11 cellular contexts compared by ENCODE assay signal in the genomic region with DNA sequence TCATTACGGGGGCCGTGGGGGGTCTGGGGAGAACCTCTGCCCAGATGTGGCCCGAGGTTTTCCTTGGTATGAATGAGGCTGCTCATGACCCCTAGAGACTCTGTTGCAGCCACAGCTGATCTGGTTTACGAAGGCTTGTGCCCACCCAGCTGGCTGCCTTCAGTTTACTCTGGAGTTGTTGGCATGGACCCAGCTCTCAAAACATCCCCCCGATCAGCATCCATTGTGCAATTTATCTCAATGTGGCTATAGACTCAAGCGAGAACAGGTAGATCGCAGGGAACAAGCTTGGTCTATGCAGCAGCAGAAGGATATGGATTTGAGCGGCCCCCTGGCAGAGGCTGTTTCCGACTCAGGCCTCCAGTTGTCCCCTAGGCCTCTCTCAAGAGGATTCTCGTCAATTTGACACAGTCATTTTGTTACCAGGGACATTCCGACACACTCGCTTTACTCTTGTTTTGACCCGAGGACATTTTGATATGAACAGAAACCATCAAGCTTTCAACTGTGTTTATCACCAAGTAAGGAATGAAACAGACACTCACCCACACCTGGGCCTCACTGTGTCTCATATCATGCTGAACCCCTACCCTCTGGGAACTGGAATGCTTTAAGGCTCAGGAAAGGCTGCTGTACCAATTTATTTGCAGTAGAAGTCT.
DNase-seq lines count a peak whose midpoint lies in the region; ATAC-seq and TF ChIP-seq lines count a peak whose summit lies in the region.
"Had no signal": no experiment of that assay in that cellular context is flagged by ENCODE, and none has a peak within 500 bp of the region (broad histone marks: within the 10 kb centered on the region; RNA-seq: fewer than 3 reads in every experiment).

No MANE protein-coding gene starts in this region.

- DNase-seq in activated naive CD4-positive, alpha-beta T cell treated with anti-CD3 and anti-CD28 coated beads for 36 hours, result peak; percentile 77
- DNase-seq in activated naive CD4-positive, alpha-beta T cell treated with anti-CD3 and anti-CD28 coated beads, Interleukin-2, amount 50 U/mL, for 16 hours, result no peak
- peak; percentile 23 for DNase-seq in stimulated activated naive B cell treated with anti-CD40 and anti-IgM and Interleukin-4, amounts not matched to agents 10 μg/mL and 1 μg/mL and 100 μg/mL, for 72 hours
- DNase-seq in hepatocyte (ENCODE audit: low spot score) (no peak), NCI-H1436 (lab: John Stamatoyannopoulos, UW) (no peak)
- DNase-seq: AML-193; central memory CD4-positive, alpha-beta T cell; NCI-H1930 had no signal

- peak overlapping the region; percentile 76 for H3K9ac ChIP-seq in OCI-LY3 (ENCODE audit: low read length)

- intact Hi-C loops in activated naive CD4-positive, alpha-beta T cell treated with anti-CD3 and anti-CD28 coated beads for 36 hours (cut with micrococcal nuclease), result loop anchor here (1.0 to 5.0 kb wide), 8 partner anchors 13 to 595 kb away; no protein-coding TSS in a partner anchor

- H3K9me2 ChIP-seq in hepatocyte (replicated peaks; ENCODE audit: insufficient read depth), result no peaks in the 10 kb centered on the region

- H3K4me3 ChIP-seq in OCI-LY3 (ENCODE audit: low read length), result peak overlapping the region; percentile 44
- no peak overlapping the region for H3K4me3 ChIP-seq in hepatocyte

- H3K4me3 Mint-ChIP-seq in activated naive CD4-positive, alpha-beta T cell treated with anti-CD3 and anti-CD28 coated beads for 36 hours, result no peak overlapping the region
- H3K4me3 Mint-ChIP-seq in stimulated activated naive B cell treated with anti-CD40 and anti-IgM and Interleukin-4, amounts not matched to agents 10 μg/mL and 1 μg/mL and 100 μg/mL, for 72 hours, result peak overlapping the region in 1 of 2 donors; percentile 34

- WGBS in hepatocyte (ENCODE audit: low lambda C conversion rate, missing lambda C conversion rate), result 87% methylated on average over 13 of the region's 13 CpGs

- H3K27ac Mint-ChIP-seq in activated naive CD4-positive, alpha-beta T cell treated with anti-CD3 and anti-CD28 coated beads for 36 hours, result peak overlapping the region; percentile 69
- H3K27ac Mint-ChIP-seq in stimulated activated naive B cell treated with anti-CD40 and anti-IgM and Interleukin-4, amounts not matched to agents 10 μg/mL and 1 μg/mL and 100 μg/mL, for 72 hours, result peak overlapping the region; percentile 72

- peaks cover 4% of the 10 kb centered on the region for H3K36me3 Mint-ChIP-seq in activated naive CD4-positive, alpha-beta T cell treated with anti-CD3 and anti-CD28 coated beads for 36 hours (ENCODE audit: low read depth)
- peaks cover 0 to 8% of the 10 kb centered on the region in 2 donors for H3K36me3 Mint-ChIP-seq in stimulated activated naive B cell treated with anti-CD40 and anti-IgM and Interleukin-4, amounts not matched to agents 10 μg/mL and 1 μg/mL and 100 μg/mL, for 72 hours

- H2AFZ ChIP-seq in OCI-LY3 (ENCODE audit: low read depth, low read length) (0 out of 2 replicates have a peak overlapping the region, but pooled peaks have one; percentile 31), hepatocyte (no peak overlapping the region)

- peak overlapping the region; percentile 96 for H3K27ac ChIP-seq in OCI-LY3 (ENCODE audit: low read length)
- H3K27ac ChIP-seq in hepatocyte, result no peak overlapping the region

- peak overlapping the region; percentile 74 for H3K4me2 ChIP-seq in OCI-LY3 (ENCODE audit: low read length)
- H3K4me2 ChIP-seq in hepatocyte, result no peak overlapping the region

- TF ChIP-seq CTCF in OCI-LY3 (IDR thresholded peaks at IDR 0.05; ENCODE audit: low read depth, low read length), result no peak
- TF ChIP-seq CTCF in hepatocyte (IDR thresholded peaks at IDR 0.05; ENCODE audit: poor library complexity), result no peak

- H3K27me3 ChIP-seq in OCI-LY3 (ENCODE audit: low read depth, low read length) (no peaks in the 10 kb centered on the region), hepatocyte (no peaks in the 10 kb centered on the region)

- no peaks in the 10 kb centered on the region for H3K27me3 Mint-ChIP-seq in activated naive CD4-positive, alpha-beta T cell treated with anti-CD3 and anti-CD28 coated beads for 36 hours (ENCODE audit: low read depth)
- peaks cover 4 to 5% of the 10 kb centered on the region in 2 donors for H3K27me3 Mint-ChIP-seq in stimulated activated naive B cell treated with anti-CD40 and anti-IgM and Interleukin-4, amounts not matched to agents 10 μg/mL and 1 μg/mL and 100 μg/mL, for 72 hours

- ATAC-seq in HG02588 (IDR thresholded peaks at IDR 0.05; ENCODE audit: unreplicated experiment) (peak; percentile 67), esophagus mucosa (no peak)
- peak; percentile 36 to 63 for ATAC-seq in stimulated activated naive B cell treated with anti-CD40 and anti-IgM and Interleukin-4, amounts not matched to agents 10 μg/mL and 1 μg/mL and 100 μg/mL, for 72 hours (replicated peaks)

- CTCF ChIA-PET in activated naive CD4-positive, alpha-beta T cell treated with anti-CD3 and anti-CD28 coated beads for 36 hours (lab: Charles Lee), result interaction anchor here (0.6 to 8.3 kb wide), 3 partner anchors 13 to 316 kb away, joined by 5 to 86 read pairs (median 8); no protein-coding TSS in a partner anchor

- H3K4me1 Mint-ChIP-seq in activated naive CD4-positive, alpha-beta T cell treated with anti-CD3 and anti-CD28 coated beads for 36 hours (ENCODE audit: low read depth), result peaks cover 86% of the 10 kb centered on the region
- H3K4me1 Mint-ChIP-seq in stimulated activated naive B cell treated with anti-CD40 and anti-IgM and Interleukin-4, amounts not matched to agents 10 μg/mL and 1 μg/mL and 100 μg/mL, for 72 hours, result peaks cover 29 to 33% of the 10 kb centered on the region in 2 donors

- peaks cover 10% of the 10 kb centered on the region for H3K9me3 Mint-ChIP-seq in activated naive CD4-positive, alpha-beta T cell treated with anti-CD3 and anti-CD28 coated beads for 36 hours
- peaks cover 1 to 11% of the 10 kb centered on the region in 2 donors for H3K9me3 Mint-ChIP-seq in stimulated activated naive B cell treated with anti-CD40 and anti-IgM and Interleukin-4, amounts not matched to agents 10 μg/mL and 1 μg/mL and 100 μg/mL, for 72 hours

- H3K4me1 ChIP-seq in OCI-LY3 (ENCODE audit: low read length), result peaks cover 99% of the 10 kb centered on the region
- H3K4me1 ChIP-seq in hepatocyte (ENCODE audit: insufficient read depth), result peaks cover 15% of the 10 kb centered on the region

- H3K79me2 ChIP-seq in OCI-LY3 (ENCODE audit: low read length) (peaks cover 18% of the 10 kb centered on the region), hepatocyte (no peaks in the 10 kb centered on the region)

- no peaks in the 10 kb centered on the region for H3K9me3 ChIP-seq in OCI-LY3 (ENCODE audit: insufficient read depth, low read length)
- no peaks in the 10 kb centered on the region for H3K9me3 ChIP-seq in hepatocyte (ENCODE audit: low read depth)

- H4K20me1 ChIP-seq in OCI-LY3 (ENCODE audit: insufficient read depth, low read length) (no peaks in the 10 kb centered on the region), hepatocyte (ENCODE audit: insufficient read depth, poor library complexity, severe bottlenecking) (no peaks in the 10 kb centered on the region)

- H3K36me3 ChIP-seq in OCI-LY3 (replicated peaks; ENCODE audit: low read depth, low read length), result peaks cover 35% of the 10 kb centered on the region
- no peaks in the 10 kb centered on the region for H3K36me3 ChIP-seq in hepatocyte (replicated peaks; ENCODE audit: insufficient read depth, low read depth)

Comparison
In these comparisons a context has a peak if more than half of its experiments do, and no peak if none do; other contexts are left out.
1. DNase-seq: peak in activated naive CD4-positive, alpha-beta T cell treated with anti-CD3 and anti-CD28 coated beads for 36 hours (single experiment) and stimulated activated naive B cell treated with anti-CD40 and anti-IgM and Interleukin-4, amounts not matched to agents 10 μg/mL and 1 μg/mL and 100 μg/mL, for 72 hours (single experiment); none in activated naive CD4-positive, alpha-beta T cell treated with anti-CD3 and anti-CD28 coated beads, Interleukin-2, amount 50 U/mL, for 16 hours (single experiment), hepatocyte (single experiment) and NCI-H1436 (single experiment).